In the genomic region with DNA sequence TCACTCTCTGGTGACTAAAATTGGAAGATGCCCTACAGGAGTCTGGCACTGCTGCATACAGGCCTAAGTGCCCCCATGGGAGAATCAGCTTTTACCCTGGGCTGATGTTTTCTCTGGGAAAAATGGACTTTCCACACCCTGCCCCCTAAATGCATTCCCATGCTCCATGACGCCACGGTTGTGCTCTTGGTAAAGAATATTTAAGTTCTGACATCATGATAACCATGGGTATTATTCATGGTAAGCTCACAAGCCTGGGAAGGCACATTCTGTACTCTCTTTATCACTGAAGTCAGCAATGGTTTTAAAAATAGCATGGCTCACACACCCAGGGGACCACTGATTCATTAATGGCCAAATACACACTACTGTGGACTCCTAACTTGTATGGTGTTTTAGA, we compare ENCODE assay signal across 10 cellular contexts. TPM values are rescaled to one million over a fixed set of nuclear protein-coding genes. Genes with fewer than 3 reads are reported as not detected.
A peak's percentile ranks its signal among the peaks of the same experiment; 100 is the strongest.
DNase-seq lines count a peak whose midpoint lies in the region; ATAC-seq, FAIRE-seq and TF ChIP-seq lines count a peak whose summit lies in the region.
"Had no signal": no experiment of that assay in that cellular context is flagged by ENCODE, and none has a peak within 500 bp of the region (broad histone marks: within the 10 kb centered on the region; RNA-seq: fewer than 3 reads in every experiment).

No MANE protein-coding gene starts in this region.

- H3K36me3 ChIP-seq in kidney (ENCODE audit: control insufficient read depth in 1 of 2, insufficient read depth in 2 of 2, low read length in 2 of 2): no peaks in the 10 kb centered on the region
- no peaks in the 10 kb centered on the region for H3K36me3 ChIP-seq in stomach smooth muscle (ENCODE audit: control insufficient read depth in 2 of 2, insufficient read depth in 2 of 2, low read length in 2 of 2)

- H3K4me1 Mint-ChIP-seq in activated naive CD4-positive, alpha-beta T cell treated with anti-CD3 and anti-CD28 coated beads for 36 hours (ENCODE audit: low read depth): peaks cover 65% of the 10 kb centered on the region

- no peaks in the 10 kb centered on the region for H3K9me3 Mint-ChIP-seq in activated naive CD4-positive, alpha-beta T cell treated with anti-CD3 and anti-CD28 coated beads for 36 hours

- H3K9me3 ChIP-seq in kidney (ENCODE audit: control insufficient read depth in 1 of 2, low read length in 2 of 2): no peaks in the 10 kb centered on the region
- no peaks in the 10 kb centered on the region for H3K9me3 ChIP-seq in stomach smooth muscle (ENCODE audit: control insufficient read depth in 2 of 2, low read length in 2 of 2)

- no peak overlapping the region for H3K9ac ChIP-seq in kidney (ENCODE audit: low read length in 2 of 2)
- no peak overlapping the region for H3K9ac ChIP-seq in stomach smooth muscle (ENCODE audit: low read length in 2 of 2)

- H3K27ac ChIP-seq in kidney (ENCODE audit: low read depth in 2 of 2, low read length in 2 of 2): peak overlapping the region; percentile 43
- peak overlapping the region; percentile 58 for H3K27ac ChIP-seq in stomach smooth muscle (ENCODE audit: low read length)

- H3K27ac Mint-ChIP-seq in activated naive CD4-positive, alpha-beta T cell treated with anti-CD3 and anti-CD28 coated beads for 36 hours: no peak overlapping the region
- H3K27ac Mint-ChIP-seq: activated T-helper 1 cell treated with anti-CD3 and anti-CD28 coated beads, Interleukin-12 subunit alpha, Interleukin-12 subunit beta, Interleukin-2, Interleukin-4 antibody, amounts not matched to agents 30 ng/mL and 10 ng/mL and 1 ng/mL, durations not matched to agents 14 hours and 24 hours and 36 hours had no signal

- no peaks in the 10 kb centered on the region for H3K27me3 ChIP-seq in stomach smooth muscle (ENCODE audit: control insufficient read depth in 1 of 2, insufficient read depth in 2 of 2, low read length in 2 of 2)

- H3K36me3 Mint-ChIP-seq in activated naive CD4-positive, alpha-beta T cell treated with anti-CD3 and anti-CD28 coated beads for 36 hours (ENCODE audit: low read depth): no peaks in the 10 kb centered on the region

- intact Hi-C loops in kidney (cut with DNase I): no loop called here
- intact Hi-C loops in activated naive CD4-positive, alpha-beta T cell treated with anti-CD3 and anti-CD28 coated beads for 36 hours (cut with micrococcal nuclease): no loop called here

- no peak overlapping the region for H3K4me3 Mint-ChIP-seq in activated naive CD4-positive, alpha-beta T cell treated with anti-CD3 and anti-CD28 coated beads for 36 hours
- H3K4me3 Mint-ChIP-seq: activated T-helper 1 cell treated with anti-CD3 and anti-CD28 coated beads, Interleukin-12 subunit alpha, Interleukin-12 subunit beta, Interleukin-2, Interleukin-4 antibody, amounts not matched to agents 30 ng/mL and 10 ng/mL and 1 ng/mL, durations not matched to agents 14 hours and 24 hours and 36 hours had no signal

- FAIRE-seq in kidney (lab: Jason Lieb, UNC): no peak

- CTCF ChIA-PET in activated naive CD4-positive, alpha-beta T cell treated with anti-CD3 and anti-CD28 coated beads for 36 hours (lab: Charles Lee): no interaction called here

- TF ChIP-seq CTCF in cardiac fibroblast (IDR thresholded peaks at IDR 0.05; ENCODE audit: low read depth, low read length) (no peak), kidney (IDR thresholded peaks at IDR 0.05; ENCODE audit: borderline replicate concordance, extremely low read depth, insufficient read depth) (no peak)

- ATAC-seq in GM21381 (IDR thresholded peaks at IDR 0.05; ENCODE audit: unreplicated experiment): no peak
- ATAC-seq in HG02588 (IDR thresholded peaks at IDR 0.05; ENCODE audit: unreplicated experiment): no peak

- H3K27me3 Mint-ChIP-seq in activated naive CD4-positive, alpha-beta T cell treated with anti-CD3 and anti-CD28 coated beads for 36 hours (ENCODE audit: low read depth): no peaks in the 10 kb centered on the region

- no peak overlapping the region for H3K4me3 ChIP-seq in cardiac fibroblast (replicated peaks in 1 of 2; ENCODE audit: low read depth in 2 of 2, low read length in 2 of 2)
- H3K4me3 ChIP-seq in kidney (ENCODE audit: low read length in 2 of 2): no peak overlapping the region
- H3K4me3 ChIP-seq in stomach smooth muscle (ENCODE audit: low read length in 2 of 2): no peak overlapping the region

- H3K4me1 ChIP-seq in kidney (ENCODE audit: control insufficient read depth in 1 of 2, insufficient read depth in 1 of 2, low read depth in 1 of 2, low read length in 2 of 2): peaks cover 44 to 45% of the 10 kb centered on the region in 2 donors
- peaks cover 34% of the 10 kb centered on the region for H3K4me1 ChIP-seq in stomach smooth muscle (ENCODE audit: control insufficient read depth, insufficient read depth, low read length)

- DNase-seq in HS-5 (ENCODE audit: low read depth) (peak; percentile 53), cardiac fibroblast (ENCODE audit: low read depth in 2 of 2) (peak; percentile 99 to 100), kidney (no peak), NCI-H345 treated with DMSO at 0.1 percent for 48 hours (lab: John Stamatoyannopoulos, UW; ENCODE audit: unreplicated experiment) (no peak)
- no peak for DNase-seq in activated naive CD4-positive, alpha-beta T cell treated with anti-CD3 and anti-CD28 coated beads for 36 hours
- DNase-seq: DND-41 had no signal

RNA-seq across cellular contexts. Expression of a gene that starts 43.4 kb away (rescaled TPM):
- total RNA-seq in kidney: 153 TPM
- 9.6 TPM for polyA plus RNA-seq in kidney (ENCODE audit: insufficient read depth, low read depth, low replicate concordance)
- 10 to 100 TPM; 16.8 to 17.3 TPM for total RNA-seq in activated naive CD4-positive, alpha-beta T cell treated with anti-CD3 and anti-CD28 coated beads for 36 hours

Comparison
In these comparisons a context has a peak if more than half of its experiments do, and no peak if none do; other contexts are left out.
1. DNase-seq: peak in HS-5 (single experiment) and cardiac fibroblast (2 of 2); none in kidney (single experiment), NCI-H345 treated with DMSO at 0.1 percent for 48 hours (single experiment) and activated naive CD4-positive, alpha-beta T cell treated with anti-CD3 and anti-CD28 coated beads for 36 hours (single experiment).